17 cellular contexts compared by ENCODE assay signal in the genomic region with DNA sequence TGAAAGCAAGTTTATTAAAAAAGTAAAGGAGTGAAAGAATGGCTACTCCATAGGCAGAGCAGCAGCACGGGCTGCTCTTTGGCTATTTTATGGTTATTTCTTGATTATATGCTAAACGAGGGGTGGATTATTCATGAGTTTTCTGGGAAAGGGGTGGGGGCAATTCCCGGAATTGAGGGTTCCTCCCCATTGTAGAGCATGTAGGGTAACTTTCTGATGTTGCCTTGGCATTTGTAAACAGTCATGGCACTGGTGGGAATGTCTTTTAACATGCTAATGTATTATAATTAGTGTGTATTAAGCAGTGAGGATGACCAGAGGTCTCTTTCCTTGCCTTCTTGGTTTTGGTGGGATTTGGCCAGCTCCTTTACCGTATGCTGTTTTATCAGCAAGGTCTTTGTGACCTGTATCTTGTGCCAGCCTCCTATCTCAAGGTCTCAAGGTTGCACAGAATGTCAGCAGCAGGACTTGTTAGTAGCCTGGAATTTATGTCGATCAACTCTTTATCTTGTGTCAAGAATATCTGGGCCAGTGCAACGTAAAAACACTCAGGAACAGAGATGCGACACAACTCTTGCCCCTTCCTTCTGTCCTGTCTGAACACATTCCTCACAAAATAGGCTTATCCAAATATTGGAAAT.
A peak's percentile ranks its signal among the peaks of the same experiment; 100 is the strongest.
DNase-seq lines count a peak whose midpoint lies in the region; ATAC-seq, FAIRE-seq and TF ChIP-seq lines count a peak whose summit lies in the region.
"Had no signal": no experiment of that assay in that cellular context is flagged by ENCODE, and none has a peak within 500 bp of the region (broad histone marks: within the 10 kb centered on the region; RNA-seq: fewer than 3 reads in every experiment).

No MANE protein-coding gene starts in this region.

- H3K4me1 ChIP-seq in heart left ventricle, result peaks cover 0 to 24% (median 2%) of the 10 kb centered on the region in 12 donors
- H3K4me1 ChIP-seq in astrocyte (ENCODE audit: insufficient read depth, low read length), result no peaks in the 10 kb centered on the region
- peaks cover 29% of the 10 kb centered on the region for H3K4me1 ChIP-seq in iPS-18a (ENCODE audit: control insufficient read depth, low read depth, low read length)
- peaks cover 12% of the 10 kb centered on the region for H3K4me1 ChIP-seq in smooth muscle cell (ENCODE audit: low read depth)
- H3K4me1 ChIP-seq: SJSA1 had no signal

- no peaks in the 10 kb centered on the region for H3K36me3 Mint-ChIP-seq in astrocyte (ENCODE audit: low read depth, unreplicated experiment)
- H3K36me3 Mint-ChIP-seq: CD8-positive, alpha-beta T cell had no signal

- peak in 1 of 4 donors; percentile 39 for ATAC-seq in heart left ventricle
- no peak for ATAC-seq in left ventricle myocardium superior
- ATAC-seq in GM18868 (IDR thresholded peaks at IDR 0.05; ENCODE audit: unreplicated experiment), result no peak
- ATAC-seq in HG03175 (IDR thresholded peaks at IDR 0.05; ENCODE audit: unreplicated experiment), result no peak
- ATAC-seq: CD8-positive, alpha-beta T cell had no signal

- H3K27ac ChIP-seq in heart left ventricle, result peak overlapping the region in 7 of 12 donors; percentile 21 to 47 (median 27)
- no peak overlapping the region for H3K27ac ChIP-seq in astrocyte (ENCODE audit: low read depth, low read length)
- H3K27ac ChIP-seq in iPS-18a (ENCODE audit: low read length), result peak overlapping the region; percentile 59
- H3K27ac ChIP-seq in smooth muscle cell (ENCODE audit: low read depth), result no peak overlapping the region
- H3K27ac ChIP-seq: 22Rv1, RWPE1, SJSA1 had no signal

- peak overlapping the region; percentile 38 for H2AFZ ChIP-seq in astrocyte (ENCODE audit: low read depth, low read length)
- H2AFZ ChIP-seq in smooth muscle cell (ENCODE audit: low read depth), result peak overlapping the region; percentile 85

- H3K36me3 ChIP-seq in heart left ventricle, result no peaks in the 10 kb centered on the region
- no peaks in the 10 kb centered on the region for H3K36me3 ChIP-seq in astrocyte (ENCODE audit: insufficient read depth, low read length)
- H3K36me3 ChIP-seq in iPS-18a (ENCODE audit: control insufficient read depth, low read depth, low read length), result no peaks in the 10 kb centered on the region
- no peaks in the 10 kb centered on the region for H3K36me3 ChIP-seq in smooth muscle cell (ENCODE audit: low read depth)
- H3K36me3 ChIP-seq: SJSA1 had no signal

- H3K9me3 ChIP-seq in heart left ventricle, result no peaks in the 10 kb centered on the region
- no peaks in the 10 kb centered on the region for H3K9me3 ChIP-seq in astrocyte (ENCODE audit: insufficient read depth, low read depth, low read length)
- no peaks in the 10 kb centered on the region for H3K9me3 ChIP-seq in iPS-18a (ENCODE audit: control insufficient read depth, low read depth, low read length)
- H3K9me3 ChIP-seq in smooth muscle cell (replicated peaks; ENCODE audit: low read depth), result no peaks in the 10 kb centered on the region
- H3K9me3 ChIP-seq: SJSA1 had no signal

- H3K27me3 ChIP-seq in heart left ventricle (no peaks in the 10 kb centered on the region), astrocyte (ENCODE audit: insufficient read depth, low read length) (no peaks in the 10 kb centered on the region), iPS-18a (ENCODE audit: control insufficient read depth, insufficient read depth, low read length) (no peaks in the 10 kb centered on the region), smooth muscle cell (ENCODE audit: low read depth) (no peaks in the 10 kb centered on the region)
- H3K27me3 ChIP-seq: SJSA1 had no signal

- no peaks in the 10 kb centered on the region for H3F3A ChIP-seq in smooth muscle cell (ENCODE audit: low read depth)

- H4K20me1 ChIP-seq in astrocyte (ENCODE audit: insufficient read depth, low read length), result no peaks in the 10 kb centered on the region
- H4K20me1 ChIP-seq in smooth muscle cell (ENCODE audit: low read depth), result no peaks in the 10 kb centered on the region

- DNase-seq in heart left ventricle, result no peak
- DNase-seq in left ventricle myocardium superior, result no peak
- DNase-seq in astrocyte (ENCODE audit: low read depth), result no peak
- DNase-seq in smooth muscle cell (lab: John Stamatoyannopoulos, UW; ENCODE audit: unreplicated experiment), result no peak
- DNase-seq in activated CD4-positive, CD25-positive, alpha-beta regulatory T cell (lab: John Stamatoyannopoulos, UW), result no peak
- DNase-seq: CD8-positive, alpha-beta T cell; DND-41; H7; KBM-7; NCI-H226; NCI-H526 had no signal

- H3K9me3 Mint-ChIP-seq in astrocyte (ENCODE audit: unreplicated experiment), result peaks cover 12% of the 10 kb centered on the region

- no peak for FAIRE-seq in astrocyte (lab: Jason Lieb, UNC)

- intact Hi-C loops in heart left ventricle (cut with DNase I) (loop anchor here in 1 of 10 donors (5.0 kb wide), 1 partner anchor 581 kb away; no protein-coding TSS in a partner anchor), left ventricle myocardium superior (cut with micrococcal nuclease) (no loop called here)

- H3K4me3 ChIP-seq in heart left ventricle, result no peak overlapping the region
- no peak overlapping the region for H3K4me3 ChIP-seq in astrocyte (ENCODE audit: insufficient read depth, low read depth, low read length)
- H3K4me3 ChIP-seq in iPS-18a (ENCODE audit: low read length), result peak overlapping the region; percentile 11
- no peak overlapping the region for H3K4me3 ChIP-seq in smooth muscle cell
- H3K4me3 ChIP-seq: SJSA1 had no signal

- H3K4me2 ChIP-seq in astrocyte (ENCODE audit: low read length) (no peak overlapping the region), smooth muscle cell (no peak overlapping the region)

- no peak overlapping the region for H3K27ac Mint-ChIP-seq in astrocyte (ENCODE audit: unreplicated experiment)
- H3K27ac Mint-ChIP-seq: CD8-positive, alpha-beta T cell had no signal

- H3K4me3 Mint-ChIP-seq in astrocyte (ENCODE audit: unreplicated experiment), result no peak overlapping the region
- H3K4me3 Mint-ChIP-seq: CD8-positive, alpha-beta T cell had no signal

- no peak overlapping the region for H3K9ac ChIP-seq in astrocyte (ENCODE audit: low read length)
- H3K9ac ChIP-seq in iPS-18a (ENCODE audit: low read length), result peak overlapping the region; percentile 21
- H3K9ac ChIP-seq in smooth muscle cell (ENCODE audit: low read depth), result no peak overlapping the region

- 55 to 58% (median 57%) methylated on average over 7 of the region's 7 CpGs for WGBS in heart left ventricle, 4 donors
- 83% methylated on average over 7 of the region's 7 CpGs for WGBS in smooth muscle cell (ENCODE audit: low lambda C conversion rate)

- H3K4me1 Mint-ChIP-seq in astrocyte (ENCODE audit: low read depth, unreplicated experiment), result no peaks in the 10 kb centered on the region

- H3K79me2 ChIP-seq in astrocyte (ENCODE audit: insufficient read depth, low read length) (no peaks in the 10 kb centered on the region), smooth muscle cell (ENCODE audit: low read depth) (no peaks in the 10 kb centered on the region)

- H3K27me3 Mint-ChIP-seq in astrocyte (ENCODE audit: low read depth, unreplicated experiment), result no peaks in the 10 kb centered on the region

- no peak for TF ChIP-seq POLR2A in heart left ventricle (IDR thresholded peaks at IDR 0.05)

- no peak for TF ChIP-seq CTCF in heart left ventricle (IDR thresholded peaks at IDR 0.05)
- no peak for TF ChIP-seq CTCF in astrocyte (IDR thresholded peaks at IDR 0.05; ENCODE audit: insufficient read depth, low read depth, low read length)
- no peak for TF ChIP-seq CTCF in smooth muscle cell (IDR thresholded peaks at IDR 0.05; ENCODE audit: borderline replicate concordance, insufficient read depth, poor library complexity, severe bottlenecking)

Comparison
In these comparisons a context has a peak if more than half of its experiments do, and no peak if none do; other contexts are left out.
1. H3K27ac ChIP-seq: peak in heart left ventricle (7 of 12) and iPS-18a (single experiment); none in astrocyte (single experiment) and smooth muscle cell (single experiment).